Comparison of ENCODE assay signal across 9 cellular contexts in genomic region chr14:75648066-75648838, GRCh38. TPM values are rescaled to one million over a fixed set of nuclear protein-coding genes. Genes with fewer than 3 reads are reported as not detected.
DNase-seq lines count a peak whose midpoint lies in the region; ATAC-seq and TF ChIP-seq lines count a peak whose summit lies in the region.
"Had no signal": no experiment of that assay in that cellular context is flagged by ENCODE, and none has a peak within 500 bp of the region (broad histone marks: within the 10 kb centered on the region; RNA-seq: fewer than 3 reads in every experiment).

No MANE protein-coding gene starts in this region.

- H3K36me3 ChIP-seq in Karpas-422 (ENCODE audit: insufficient read depth, low read length): peaks cover 30% of the 10 kb centered on the region

- no peaks in the 10 kb centered on the region for H3K9me3 ChIP-seq in Karpas-422 (ENCODE audit: low read length)

- H3K4me3 ChIP-seq in epithelial cell of esophagus (ENCODE audit: low read length): no peak overlapping the region
- no peak overlapping the region for H3K4me3 ChIP-seq in Karpas-422 (ENCODE audit: low read length)
- H3K4me3 ChIP-seq: skin epidermis had no signal

- peak overlapping the region; percentile 75 for H3K27ac Mint-ChIP-seq in nephron progenitor cell

- no peak overlapping the region for H3K4me3 Mint-ChIP-seq in nephron progenitor cell

- no peaks in the 10 kb centered on the region for H3K27me3 Mint-ChIP-seq in nephron progenitor cell (ENCODE audit: low read depth, poor library complexity)

- peaks cover 30% of the 10 kb centered on the region for H3K4me1 Mint-ChIP-seq in nephron progenitor cell

- H3K79me2 ChIP-seq in Karpas-422 (ENCODE audit: low read length): no peaks in the 10 kb centered on the region

- DNase-seq in Ammon's horn (ENCODE audit: low spot score) (peak; percentile 37), NCI-H460 (ENCODE audit: extremely low read depth, low read depth) (peak; percentile 55), epithelial cell of esophagus (ENCODE audit: low read depth) (peak; percentile 94), nephron progenitor cell (peak; percentile 13), Karpas-422 (no peak), NCI-H2107 (lab: John Stamatoyannopoulos, UW) (no peak)
- no peak for DNase-seq in stimulated activated naive CD4-positive, alpha-beta T cell (lab: John Stamatoyannopoulos, UW)

- no peak overlapping the region for H2AFZ ChIP-seq in Karpas-422 (ENCODE audit: low read length)

- no peaks in the 10 kb centered on the region for H3K9me3 Mint-ChIP-seq in nephron progenitor cell

- no peaks in the 10 kb centered on the region for H4K20me1 ChIP-seq in Karpas-422 (ENCODE audit: insufficient read depth, low read depth, low read length)

- H3K4me2 ChIP-seq in Karpas-422 (ENCODE audit: low read depth, low read length, poor library complexity, severe bottlenecking): no peak overlapping the region

- H3K27me3 ChIP-seq in Karpas-422 (ENCODE audit: low read length): no peaks in the 10 kb centered on the region

- H3K9ac ChIP-seq in Karpas-422 (ENCODE audit: low read length): no peak overlapping the region

- no peak for ATAC-seq in HG02623 (IDR thresholded peaks at IDR 0.05; ENCODE audit: unreplicated experiment)

- H3K9me2 ChIP-seq in Karpas-422 (replicated peaks; ENCODE audit: insufficient read depth, low read length): no peaks in the 10 kb centered on the region

- H3K27ac ChIP-seq in Karpas-422 (ENCODE audit: low read length): no peak overlapping the region
- H3K27ac ChIP-seq: skin epidermis had no signal

- H3K4me1 ChIP-seq in Karpas-422 (ENCODE audit: low read length): no peaks in the 10 kb centered on the region

- H3K36me3 Mint-ChIP-seq in nephron progenitor cell (ENCODE audit: low read depth): peaks cover 45% of the 10 kb centered on the region

- TF ChIP-seq CTCF in epithelial cell of esophagus (IDR thresholded peaks at IDR 0.05; ENCODE audit: insufficient read depth, low read depth, low read length, missing control alignments): no peak
- no peak for TF ChIP-seq CTCF in nephron progenitor cell (IDR thresholded peaks at IDR 0.05)

RNA-seq across cellular contexts. Expression of gene ERG28, which starts 12.4 kb away (rescaled TPM):
- total RNA-seq in NCI-H460 (2014; rRNA removed; shearing (Covaris generic)): 12.2 and 12.6 TPM in 2 replicates
- 12.8 and 13.1 TPM in 2 replicates for polyA plus RNA-seq in NCI-H460 (2014; cell fraction: nucleus; rRNA removed)
- total RNA-seq in Karpas-422 (2014; rRNA removed; shearing (Covaris generic); ENCODE audit: low replicate concordance): 19.1 and 48.8 TPM in 2 replicates

RNA-seq across cellular contexts. Expression of gene TTLL5, which starts 12.8 kb away (rescaled TPM):
- 15.2 and 16.2 TPM in 2 replicates for total RNA-seq in NCI-H460 (2014; rRNA removed; shearing (Covaris generic))
- polyA plus RNA-seq in NCI-H460 (2014; cell fraction: nucleus; rRNA removed): 23.2 and 29.4 TPM in 2 replicates
- 28.6 and 53.7 TPM in 2 replicates for total RNA-seq in Karpas-422 (2014; rRNA removed; shearing (Covaris generic); ENCODE audit: low replicate concordance)

Comparison
In these comparisons a context has a peak if more than half of its experiments do, and no peak if none do; other contexts are left out.
1. DNase-seq: peak in Ammon's horn (single experiment), NCI-H460 (single experiment), epithelial cell of esophagus (single experiment) and nephron progenitor cell (single experiment); none in Karpas-422 (single experiment), NCI-H2107 (single experiment) and stimulated activated naive CD4-positive, alpha-beta T cell (0 of 6).